Comparison of ENCODE assay signal across 8 cellular contexts in genomic region chr6:89819336-89820130, GRCh38. TPM values are rescaled to one million over a fixed set of nuclear protein-coding genes. Genes with fewer than 3 reads are reported as not detected.
DNase-seq lines count a peak whose midpoint lies in the region; ATAC-seq, FAIRE-seq and TF ChIP-seq lines count a peak whose summit lies in the region.

MDN1 (minus strand) TSS chr6:89819794; CDS start chr6:89819607, 187 bp downstream.

- TF ChIP-seq CTCF in OCI-LY7 (conservative IDR thresholded peaks at IDR 0.05; ENCODE audit: low read length) (no peak), endothelial cell of umbilical vein (IDR thresholded peaks at IDR 0.05; ENCODE audit: extremely low read depth in 1 of 2, insufficient read depth in 1 of 2, low read depth in 1 of 2, low read length in 2 of 2) (no peak)

- intact Hi-C loops in OCI-LY7 (cut with micrococcal nuclease; ENCODE audit: unreplicated experiment): no loop called here
- intact Hi-C loops in endothelial cell of umbilical vein (cut with micrococcal nuclease): loop anchor here (1.0 to 10.0 kb wide), 5 partner anchors 10 to 768 kb away; partner anchors contain the start of genes ANKRD6, CASP8AP2 and MAP3K7

- H3K27ac ChIP-seq in OCI-LY7 (ENCODE audit: low read depth, low read length, poor library complexity, severe bottlenecking): peak within 1 kb of the TSS; percentile 62
- peak within 1 kb of the TSS; percentile 11 for H3K27ac ChIP-seq in endothelial cell of umbilical vein (ENCODE audit: insufficient read depth, low read depth, low read length)

- H3K4me3 ChIP-seq in OCI-LY7 (ENCODE audit: low read depth, low read length, poor library complexity, severe bottlenecking): peak within 1 kb of the TSS; percentile 87
- H3K4me3 ChIP-seq in endothelial cell of umbilical vein (replicated peaks in 1 of 3; ENCODE audit: insufficient read depth in 1 of 3, low read depth in 1 of 3, low read length in 3 of 3): peak within 1 kb of the TSS; percentile 35 to 78 (median 67)

- H4K20me1 ChIP-seq in OCI-LY7 (ENCODE audit: insufficient read depth, low read length): peaks cover 14% of the 10 kb centered on the region; the same call in 1 of the 2 replicates
- H4K20me1 ChIP-seq in endothelial cell of umbilical vein (replicated peaks; ENCODE audit: control insufficient read depth, extremely low read depth, insufficient read depth, low read length): no peaks in the 10 kb centered on the region

- no peaks in the 10 kb centered on the region for H3K27me3 ChIP-seq in endothelial cell of umbilical vein (ENCODE audit: control insufficient read depth in 2 of 2, insufficient read depth in 2 of 2, low read length in 2 of 2)

- no peaks in the 10 kb centered on the region for H3K9me2 ChIP-seq in OCI-LY7 (ENCODE audit: insufficient read depth, low read length)

- dilution Hi-C loops in endothelial cell of umbilical vein (cut with MboI; ENCODE audit: extremely low pct_ligation_motif_present, low sequenced_read_pairs): no loop called here

- H3K4me2 ChIP-seq in OCI-LY7 (ENCODE audit: low read length): peak within 1 kb of the TSS; percentile 68
- peak within 1 kb of the TSS; percentile 84 for H3K4me2 ChIP-seq in endothelial cell of umbilical vein (ENCODE audit: insufficient read depth, low read length)

- H3K9me3 ChIP-seq in OCI-LY7 (ENCODE audit: low read length) (no peaks in the 10 kb centered on the region), endothelial cell of umbilical vein (replicated peaks; ENCODE audit: control insufficient read depth, insufficient read depth, low read length) (no peaks in the 10 kb centered on the region)

- peak; percentile 93 for ATAC-seq in GM21526 (IDR thresholded peaks at IDR 0.05; ENCODE audit: low FRiP score, unreplicated experiment)

- peak; percentile 84 for TF ChIP-seq POLR2A in endothelial cell of umbilical vein (IDR thresholded peaks at IDR 0.05; ENCODE audit: low read depth, low read length)

- peak within 1 kb of the TSS; percentile 44 for H3K9ac ChIP-seq in endothelial cell of umbilical vein (replicated peaks; ENCODE audit: extremely low read depth, insufficient read depth, low read length)

- peaks cover 56% of the 10 kb centered on the region for H3K79me2 ChIP-seq in OCI-LY7 (ENCODE audit: insufficient read depth, low read depth, low read length)
- peaks cover 46% of the 10 kb centered on the region for H3K79me2 ChIP-seq in endothelial cell of umbilical vein (ENCODE audit: control insufficient read depth, insufficient read depth, low read length)

- no peaks in the 10 kb centered on the region for H3K9me1 ChIP-seq in endothelial cell of umbilical vein (replicated peaks; ENCODE audit: control insufficient read depth, extremely low read depth, insufficient read depth, low read length)

- H3K36me3 ChIP-seq in OCI-LY7 (ENCODE audit: insufficient read depth, low read length) (peaks cover 10% of the 10 kb centered on the region; the same call in 1 of the 2 replicates), endothelial cell of umbilical vein (ENCODE audit: control insufficient read depth in 2 of 2, extremely low read depth in 1 of 2, insufficient read depth in 2 of 2, low read length in 2 of 2) (no peaks in the 10 kb centered on the region)

- peak within 1 kb of the TSS; percentile 57 for H2AFZ ChIP-seq in OCI-LY7 (ENCODE audit: low read length)
- peak within 1 kb of the TSS; percentile 86 for H2AFZ ChIP-seq in endothelial cell of umbilical vein (ENCODE audit: low read depth, low read length)

- peaks cover 29% of the 10 kb centered on the region for H3K4me1 ChIP-seq in OCI-LY7 (ENCODE audit: insufficient read depth, low read length, poor library complexity, severe bottlenecking)
- peaks cover 13% of the 10 kb centered on the region for H3K4me1 ChIP-seq in endothelial cell of umbilical vein (ENCODE audit: control insufficient read depth, extremely low read depth, insufficient read depth, low read length)

- POLR2A ChIA-PET in OCI-LY7 (lab: Charles Lee) (interaction anchor here (0.6 to 2.7 kb wide), 12 partner anchors 9 to 1741 kb away, joined by 3 to 45 read pairs (median 3); partner anchors contain the start of gene CASP8AP2), endothelial cell of umbilical vein (lab: Charles Lee) (interaction anchor here (0.5 to 1.8 kb wide), 3 partner anchors 10 to 63 kb away, joined by 3 to 12 read pairs (median 3); partner anchors contain the start of gene CASP8AP2)

- DNase-seq in DMS 273 (lab: John Stamatoyannopoulos, UW; ENCODE audit: unreplicated experiment) (peak; percentile 99), HuH-7.5 (ENCODE audit: low spot score) (peak; percentile 76), OCI-LY7 (ENCODE audit: low spot score) (peak; percentile 97), activated T-cell treated with anti-CD3 and anti-CD28 coated beads for 1 hour (ENCODE audit: low read depth) (peak; percentile 72), endothelial cell of umbilical vein (ENCODE audit: low read depth, low spot score) (peak; percentile 96), midbrain (lab: John Stamatoyannopoulos, UW) (peak; percentile 92)
- peak; percentile 70 to 74 for DNase-seq in stimulated activated CD8-positive, alpha-beta memory T cell treated with anti-CD3 and anti-CD28 coated beads, Interleukin-2, amount 100 ng/mL, for 1 hour (ENCODE audit: low read depth in 2 of 2)

- FAIRE-seq in endothelial cell of umbilical vein (lab: Jason Lieb, UNC): peak; percentile 98

- BruUV-seq in OCI-LY7 (replicated peaks; lab: Mats Ljungman, UMichigan) (no TSS peak), endothelial cell of umbilical vein (replicated peaks; lab: Mats Ljungman, UMichigan) (TSS peak; percentile 26)

- CTCF ChIA-PET in OCI-LY7 (lab: Charles Lee; ENCODE audit: unreplicated experiment): interaction anchor here (1.2 kb wide), 1 partner anchor 10 kb away, joined by 7 read pairs; the partner anchor contains the start of gene CASP8AP2
- CTCF ChIA-PET in endothelial cell of umbilical vein (lab: Charles Lee): interaction anchor here (1.1 to 2.6 kb wide), 3 partner anchors 10 to 121 kb away, joined by 3 to 16 read pairs (median 7); partner anchors contain the start of gene CASP8AP2

TF ChIP-seq in endothelial cell of umbilical vein, 7 proteins besides CTCF, POLR2A, EP300 and RAD21:
- peak; percentile 97 for TF ChIP-seq MAX (IDR thresholded peaks at IDR 0.05; ENCODE audit: insufficient read depth, insufficient read length)
- TF ChIP-seq EZH2 (IDR thresholded peaks at IDR 0.05; ENCODE audit: borderline replicate concordance, low read depth, low read length, severe bottlenecking): no peak
- TF ChIP-seq POLR2AphosphoS5 (IDR thresholded peaks at IDR 0.05; ENCODE audit: insufficient read depth, low read depth, low read length): peak; percentile 85
- peak; percentile 93 for TF ChIP-seq MYC (IDR thresholded peaks at IDR 0.05; ENCODE audit: low read depth, low read length)
TF ChIP-seq in endothelial cell of umbilical vein: peak in this region for 3.

RNA-seq across cellular contexts. Expression of gene MDN1, which starts in this region (rescaled TPM):
- total RNA-seq in OCI-LY7 (2014; rRNA removed; shearing (Covaris generic)): 42.9 and 48.6 TPM in 2 replicates
- total RNA-seq in OCI-LY7 (2022) (55.3 and 62.3 TPM in 2 replicates), endothelial cell of umbilical vein (35.1 and 39.6 TPM in 2 replicates)
- 7.6 and 9.2 TPM in 2 replicates for polyA plus RNA-seq in endothelial cell of umbilical vein
- 11.7 and 12.1 TPM in 2 replicates for polyA plus RNA-seq in endothelial cell of umbilical vein (2011; cell fraction: cytosol; rRNA removed)
- 44.9 and 46.1 TPM in 2 replicates for polyA plus RNA-seq in endothelial cell of umbilical vein (2011; cell fraction: nucleus; rRNA removed)
- 18.5 and 23.1 TPM in 2 replicates for polyA plus RNA-seq in endothelial cell of umbilical vein (2012)
- 28.5 and 29.0 TPM in 2 replicates for polyA minus RNA-seq in endothelial cell of umbilical vein
- polyA minus RNA-seq in endothelial cell of umbilical vein (2011; cell fraction: cytosol; rRNA and poly(A)+ RNA removed): 16.4 TPM
- polyA minus RNA-seq in endothelial cell of umbilical vein (2011; cell fraction: nucleus; rRNA and poly(A)+ RNA removed): 35.4 and 52.7 TPM in 2 replicates

Comparison
In these comparisons a context has a peak if more than half of its experiments do, and no peak if none do; other contexts are left out.
1. Peak in every context shown above with its lines: DNase-seq, ATAC-seq, H3K4me3 ChIP-seq and H3K27ac ChIP-seq.